ENCODE assay signal across 16 cellular contexts in genomic region chr2:241535871-241536639, GRCh38. TPM values are rescaled to one million over a fixed set of nuclear protein-coding genes. Genes with fewer than 3 reads are reported as not detected.
DNase-seq lines count a peak whose midpoint lies in the region; TF ChIP-seq lines count a peak whose summit lies in the region.
"Had no signal": no experiment of that assay in that cellular context is flagged by ENCODE, and none has a peak within 500 bp of the region (broad histone marks: within the 10 kb centered on the region; RNA-seq: fewer than 3 reads in every experiment).

No MANE protein-coding gene starts in this region.

- no peaks in the 10 kb centered on the region for H3K36me3 ChIP-seq in BLaER1
- H3K36me3 ChIP-seq in osteoblast (ENCODE audit: insufficient read depth, low read length): no peaks in the 10 kb centered on the region

- no peaks in the 10 kb centered on the region for H3K9me3 ChIP-seq in BLaER1
- H3K9me3 ChIP-seq in osteoblast (ENCODE audit: low read depth, low read length): no peaks in the 10 kb centered on the region
- H3K9me3 ChIP-seq: Caco-2 had no signal

- no peaks in the 10 kb centered on the region for H3K79me2 ChIP-seq in osteoblast (ENCODE audit: insufficient read depth, low read length)

- DNase-seq in GM10266 (ENCODE audit: extremely low spot score): peak; percentile 10
- DNase-seq in chondrocyte (ENCODE audit: low spot score): peak; percentile 60
- peak; percentile 66 for DNase-seq in osteoblast (ENCODE audit: insufficient read length, low spot score, missing footprints)
- no peak for DNase-seq in NCI-H187 treated with DMSO at 0.1 percent for 48 hours (lab: John Stamatoyannopoulos, UW)
- DNase-seq in NOMO-1 treated with DMSO at 0.1 percent for 48 hours (lab: John Stamatoyannopoulos, UW; ENCODE audit: unreplicated experiment): no peak
- no peak for DNase-seq in caudate nucleus (lab: John Stamatoyannopoulos, UW)
- no peak for DNase-seq in GM20000 (ENCODE audit: low spot score)
- DNase-seq: 8988T; Caco-2; CD4-positive, alpha-beta T cell; GDM1; GOT3; H9 had no signal

- H3K4me1 Mint-ChIP-seq in chondrocyte (ENCODE audit: low read depth): peaks cover 4% of the 10 kb centered on the region

- no peaks in the 10 kb centered on the region for H3K9me3 Mint-ChIP-seq in chondrocyte (ENCODE audit: low read depth)
- H3K9me3 Mint-ChIP-seq: CD4-positive, alpha-beta T cell had no signal

- TF ChIP-seq CTCF in GM10266 (IDR thresholded peaks at IDR 0.05; ENCODE audit: control insufficient read depth, insufficient read depth, low read depth, missing control alignments) (no peak), chondrocyte (IDR thresholded peaks at IDR 0.05) (no peak), osteoblast (IDR thresholded peaks at IDR 0.05; ENCODE audit: extremely low read depth, low read depth, low read length) (no peak), GM20000 (IDR thresholded peaks at IDR 0.05; ENCODE audit: extremely low read depth, missing control alignments) (no peak)

- H3K4me2 ChIP-seq in BLaER1 (peak overlapping the region; percentile 57), osteoblast (ENCODE audit: insufficient read depth, low read length) (no peak overlapping the region)

- H2AFZ ChIP-seq in osteoblast (ENCODE audit: low read length): no peak overlapping the region

- H4K20me1 ChIP-seq in BLaER1: no peaks in the 10 kb centered on the region
- H4K20me1 ChIP-seq in osteoblast (ENCODE audit: insufficient read depth, low read length): no peaks in the 10 kb centered on the region

- no peak overlapping the region for H3K27ac ChIP-seq in BLaER1
- no peak overlapping the region for H3K27ac ChIP-seq in osteoblast (ENCODE audit: low read depth, low read length)
- no peak overlapping the region for H3K27ac ChIP-seq in caudate nucleus (ENCODE audit: low read depth, low read length)
- H3K27ac ChIP-seq: C4-2B had no signal

- H3K4me3 Mint-ChIP-seq in chondrocyte (ENCODE audit: unreplicated experiment): no peak overlapping the region
- H3K4me3 Mint-ChIP-seq: B cell; CD4-positive, alpha-beta T cell; H9 had no signal

- H3K4me1 ChIP-seq in BLaER1 (peaks cover 28% of the 10 kb centered on the region), osteoblast (ENCODE audit: insufficient read depth, low read length) (peaks cover 3% of the 10 kb centered on the region)
- H3K4me1 ChIP-seq: Caco-2 had no signal

- peaks cover 2% of the 10 kb centered on the region for H3K27me3 Mint-ChIP-seq in chondrocyte (ENCODE audit: low read depth)

- no peaks in the 10 kb centered on the region for H3K27me3 ChIP-seq in BLaER1
- H3K27me3 ChIP-seq in osteoblast (ENCODE audit: insufficient read depth, low read length): peaks cover 1% of the 10 kb centered on the region

- H3K9ac ChIP-seq in BLaER1: no peak overlapping the region

- H3K4me3 ChIP-seq in BLaER1: no peak overlapping the region
- no peak overlapping the region for H3K4me3 ChIP-seq in osteoblast (ENCODE audit: insufficient read depth, low read length)

- H3K27ac Mint-ChIP-seq in chondrocyte (ENCODE audit: unreplicated experiment): no peak overlapping the region
- H3K27ac Mint-ChIP-seq: B cell; CD4-positive, alpha-beta T cell had no signal

- H3K36me3 Mint-ChIP-seq in chondrocyte (ENCODE audit: low read depth): no peaks in the 10 kb centered on the region

RNA-seq across cellular contexts. Expression of gene BOK, which starts 22.5 kb away (rescaled TPM):
- total RNA-seq in chondrocyte (28.5 to 46.8 TPM (median 44.6 TPM) in 3 replicates), osteoblast (33.3 and 41.3 TPM in 2 replicates)
- total RNA-seq: CD4-positive, alpha-beta T cell had no signal

RNA-seq across cellular contexts. Expression of gene STK25, which starts 27.7 kb away (rescaled TPM):
- 158 to 174 TPM (median 169 TPM) in 3 replicates for total RNA-seq in chondrocyte
- 189 and 227 TPM in 2 replicates for total RNA-seq in osteoblast

Comparison
In these comparisons a context has a peak if more than half of its experiments do, and no peak if none do; other contexts are left out.
1. DNase-seq: peak in GM10266 (single experiment), chondrocyte (single experiment) and osteoblast (single experiment); none in NCI-H187 treated with DMSO at 0.1 percent for 48 hours (single experiment), NOMO-1 treated with DMSO at 0.1 percent for 48 hours (single experiment), caudate nucleus (0 of 61) and GM20000 (single experiment).